Comparison of ENCODE assay signal across 29 cellular contexts in the genomic region with DNA sequence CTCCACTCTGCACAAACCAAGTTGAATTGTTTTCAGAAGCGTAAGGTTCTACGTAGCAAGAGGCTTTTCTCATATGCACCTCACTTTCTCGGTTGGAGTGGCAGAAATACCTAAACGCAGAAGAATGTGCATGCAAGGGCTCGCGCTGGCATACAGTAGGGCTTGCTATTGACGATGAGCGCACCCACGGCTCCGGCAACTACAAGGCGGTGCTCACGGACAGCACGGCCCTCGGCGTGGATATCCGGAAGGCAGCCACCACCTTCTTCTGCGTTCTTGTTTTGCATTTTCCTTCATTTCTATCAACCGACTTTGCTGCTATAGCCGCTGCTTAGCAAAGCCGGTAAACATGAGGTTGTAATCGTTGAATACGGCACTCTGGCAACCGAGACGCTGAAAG.
"Had no signal": no experiment of that assay in that cellular context is flagged by ENCODE, and none has a peak within 500 bp of the region (broad histone marks: within the 10 kb centered on the region; RNA-seq: fewer than 3 reads in every experiment).

No MANE protein-coding gene starts in this region.

- H3K27ac Mint-ChIP-seq: activated CD4-positive, alpha-beta memory T cell treated with anti-CD3 and anti-CD28 coated beads for 36 hours; activated CD4-positive, alpha-beta T cell treated with anti-CD3 and anti-CD28 coated beads for 36 hours; activated CD4-positive, alpha-beta T cell treated with anti-CD3 and anti-CD28 coated beads, Interleukin-2, amount 10 ng/mL, durations not matched to agents 24 days and 14 days; activated CD8-positive, alpha-beta T cell treated with anti-CD3 and anti-CD28 coated beads, Interleukin-2, amount 10 ng/mL, durations not matched to agents 7 days and 5 days; activated naive CD8-positive, alpha-beta T cell; activated T-helper 17 cell treated with anti-CD3 and anti-CD28 coated beads, Interleukin-2, amount 50 U/mL, for 72 hours; dendritic cell treated with granulocyte-macrophage colony-stimulating factor and Interleukin-4, amounts not matched to agents 40 ng/mL and 50 ng/mL, for 4 days; endodermal cell had no signal

- ATAC-seq: activated CD4-positive, alpha-beta T cell treated with anti-CD3 and anti-CD28 coated beads for 36 hours; activated CD8-positive, alpha-beta T cell treated with anti-CD3 and anti-CD28 coated beads, Interleukin-2, amount 10 ng/mL, durations not matched to agents 7 days and 5 days; activated T-cell treated with anti-CD3 and anti-CD28 coated beads, Interleukin-2, amount 50 U/mL, for 4 hours; activated T-helper 17 cell treated with anti-CD3 and anti-CD28 coated beads, Interleukin-2, amount 50 U/mL, for 72 hours; esophagus mucosa; heart left ventricle had no signal

- H3K27me3 ChIP-seq: brain microvascular endothelial cell had no signal

- H3K4me3 ChIP-seq: coronary artery, dorsolateral prefrontal cortex, heart left ventricle had no signal

- H3K4me1 Mint-ChIP-seq: activated CD4-positive, alpha-beta T cell treated with anti-CD3 and anti-CD28 coated beads for 36 hours; activated CD4-positive, alpha-beta T cell treated with anti-CD3 and anti-CD28 coated beads, Interleukin-2, amount 10 ng/mL, durations not matched to agents 24 days and 14 days; activated T-helper 17 cell treated with anti-CD3 and anti-CD28 coated beads, Interleukin-2, amount 50 U/mL, for 72 hours; central memory CD8-positive, alpha-beta T cell; endodermal cell had no signal

- H3K36me3 Mint-ChIP-seq: activated CD4-positive, alpha-beta memory T cell treated with anti-CD3 and anti-CD28 coated beads for 36 hours had no signal

- DNase-seq: activated CD4-positive, alpha-beta memory T cell treated with anti-CD3 and anti-CD28 coated beads for 36 hours; activated CD4-positive, alpha-beta T cell treated with anti-CD3 and anti-CD28 coated beads for 36 hours; activated CD4-positive, alpha-beta T cell treated with anti-CD3 and anti-CD28 coated beads, Interleukin-2, amount 10 ng/mL, durations not matched to agents 24 days and 14 days; activated CD4-positive, CD25-positive, alpha-beta regulatory T cell; activated CD4-positive, CD25-positive, alpha-beta regulatory T cell treated with anti-CD3 and anti-CD28 coated beads, Interleukin-2, amount 50 U/mL, for 72 hours; activated CD8-positive, alpha-beta T cell treated with anti-CD3 and anti-CD28 coated beads, Interleukin-2, amount 10 ng/mL, durations not matched to agents 7 days and 5 days; activated effector memory CD4-positive, alpha-beta T cell treated with Interleukin-2 at 50 U/mL for 16 hours; activated gamma-delta T cell treated with Interleukin-2 at 50 U/mL for 16 hours; activated naive CD4-positive, alpha-beta T cell treated with anti-CD3 and anti-CD28 coated beads, Interleukin-2, amount 50 U/mL, for 16 hours; activated naive CD4-positive, alpha-beta T cell treated with Interleukin-2 at 50 U/mL for 16 hours; activated T-cell treated with anti-CD3 and anti-CD28 coated beads, Interleukin-2, amount 50 U/mL, for 4 hours; amniotic stem cell; anterior cingulate cortex; brain microvascular endothelial cell; dorsolateral prefrontal cortex; effector memory CD4-positive, alpha-beta T cell; endodermal cell; foreskin fibroblast; heart left ventricle; T-helper 2 cell had no signal

- FAIRE-seq: astrocyte, bronchial epithelial cell, frontal cortex had no signal

- H3K36me3 ChIP-seq: brain microvascular endothelial cell, heart left ventricle had no signal

- H3K4me1 ChIP-seq: heart left ventricle had no signal

- H3K4me3 Mint-ChIP-seq: activated CD4-positive, alpha-beta memory T cell treated with anti-CD3 and anti-CD28 coated beads for 36 hours; activated CD4-positive, alpha-beta T cell treated with anti-CD3 and anti-CD28 coated beads for 36 hours; activated CD4-positive, alpha-beta T cell treated with anti-CD3 and anti-CD28 coated beads, Interleukin-2, amount 10 ng/mL, durations not matched to agents 24 days and 14 days; activated CD8-positive, alpha-beta T cell treated with anti-CD3 and anti-CD28 coated beads, Interleukin-2, amount 10 ng/mL, durations not matched to agents 7 days and 5 days; activated naive CD8-positive, alpha-beta T cell; activated T-cell treated with anti-CD3 and anti-CD28 coated beads, Interleukin-2, amount 50 U/mL, for 4 hours; activated T-helper 17 cell treated with anti-CD3 and anti-CD28 coated beads, Interleukin-2, amount 50 U/mL, for 72 hours; central memory CD8-positive, alpha-beta T cell; dendritic cell treated with granulocyte-macrophage colony-stimulating factor and Interleukin-4, amounts not matched to agents 40 ng/mL and 50 ng/mL, for 4 days; endodermal cell had no signal

- H3K27me3 Mint-ChIP-seq: activated CD4-positive, alpha-beta T cell treated with anti-CD3 and anti-CD28 coated beads, Interleukin-2, amount 10 ng/mL, durations not matched to agents 24 days and 14 days had no signal

- H3K27ac ChIP-seq: brain microvascular endothelial cell, coronary artery, dorsolateral prefrontal cortex, heart left ventricle had no signal
